In the genomic region with DNA sequence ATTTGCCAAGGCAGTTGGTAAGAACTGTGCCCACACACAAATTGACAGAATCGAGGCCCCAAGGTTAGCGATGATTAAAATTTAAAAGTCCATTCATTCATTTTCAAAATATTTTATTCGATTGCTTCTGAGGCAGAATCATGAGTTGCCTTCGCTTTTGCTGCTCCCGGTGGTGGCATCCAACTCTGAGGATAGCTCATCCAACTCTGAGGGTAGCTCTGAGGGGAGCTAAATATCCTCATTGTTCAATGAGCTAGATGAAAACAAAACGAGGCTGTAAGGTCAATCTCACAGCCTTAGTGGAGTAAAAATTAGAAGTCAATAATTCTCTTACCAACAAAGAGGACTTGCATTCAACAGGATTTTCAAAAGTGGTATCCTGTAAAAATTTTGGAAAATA, we compare ENCODE assay signal across 27 cellular contexts. TPM values are rescaled to one million over a fixed set of nuclear protein-coding genes. Genes with fewer than 3 reads are reported as not detected.
DNase-seq lines count a peak whose midpoint lies in the region; ATAC-seq and TF ChIP-seq lines count a peak whose summit lies in the region.
"Had no signal": no experiment of that assay in that cellular context is flagged by ENCODE, and none has a peak within 500 bp of the region (broad histone marks: within the 10 kb centered on the region; RNA-seq: fewer than 3 reads in every experiment).

No MANE protein-coding gene starts in this region.

- peak; percentile 24 for TF ChIP-seq CTCF in 22Rv1 (IDR thresholded peaks at IDR 0.05)
- TF ChIP-seq CTCF in heart left ventricle (IDR thresholded peaks at IDR 0.05) = no peak
- no peak for TF ChIP-seq CTCF in mesothelial cell of epicardium (IDR thresholded peaks at IDR 0.05; ENCODE audit: unreplicated experiment)

- DNase-seq in H7 (peak; percentile 43), midbrain (lab: John Stamatoyannopoulos, UW) (peak; percentile 47), GM03348 (ENCODE audit: low spot score) (no peak), HK-2 (ENCODE audit: unreplicated experiment) (no peak), heart left ventricle (no peak), mesothelial cell of epicardium (ENCODE audit: low spot score in 2 of 2, unreplicated experiment in 2 of 2) (no peak)
- DNase-seq: activated naive CD4-positive, alpha-beta T cell treated with anti-CD3 and anti-CD28 coated beads, Interleukin-2, amount 50 U/mL, for 16 hours; Caco-2; central memory CD4-positive, alpha-beta T cell; dermis blood vessel endothelial cell; HFFc6; immature natural killer cell; naive thymus-derived CD4-positive, alpha-beta T cell; NCI-H1105; NCI-H2107; ovary; stimulated activated CD4-positive, alpha-beta T cell treated with anti-CD3 and anti-CD28 coated beads, Interleukin-4, amount 100 ng/mL, for 24 hours; stimulated activated naive B cell treated with anti-CD40 and anti-IgM and Interleukin-4, amounts not matched to agents 10 μg/mL and 1 μg/mL and 100 μg/mL, for 72 hours had no signal

- peaks cover 7% of the 10 kb centered on the region for H3K4me1 Mint-ChIP-seq in mesothelial cell of epicardium

- intact Hi-C loops in heart left ventricle (cut with DNase I) = no loop called here

- H3K9me3 ChIP-seq in heart left ventricle = no peaks in the 10 kb centered on the region
- H3K9me3 ChIP-seq: Caco-2, ovary, right atrium auricular region had no signal

- no peaks in the 10 kb centered on the region for H3K36me3 Mint-ChIP-seq in mesothelial cell of epicardium

- H3K4me1 ChIP-seq in heart left ventricle = peaks cover 0 to 21% (median 12%) of the 10 kb centered on the region in 12 donors
- H3K4me1 ChIP-seq: Caco-2 had no signal

- H3K27me3 Mint-ChIP-seq in mesothelial cell of epicardium (ENCODE audit: low read depth) = peaks cover 88% of the 10 kb centered on the region

- ATAC-seq in heart left ventricle = no peak
- ATAC-seq: left lobe of liver; naive thymus-derived CD4-positive, alpha-beta T cell; stimulated activated naive B cell treated with anti-CD40 and anti-IgM and Interleukin-4, amounts not matched to agents 10 μg/mL and 1 μg/mL and 100 μg/mL, for 72 hours had no signal

- H3K27me3 ChIP-seq in H7 (ENCODE audit: control insufficient read depth, insufficient read depth, low read length) (peaks cover 57% of the 10 kb centered on the region), heart left ventricle (peaks cover 8 to 68% (median 37%) of the 10 kb centered on the region in 9 donors)
- H3K27me3 ChIP-seq: ovary, right atrium auricular region had no signal

- no peak overlapping the region for H3K4me3 Mint-ChIP-seq in mesothelial cell of epicardium
- H3K4me3 Mint-ChIP-seq: activated T-helper 1 cell treated with anti-CD3 and anti-CD28 coated beads, Interleukin-12 subunit alpha, Interleukin-12 subunit beta, Interleukin-2, Interleukin-4 antibody, amounts not matched to agents 30 ng/mL and 10 ng/mL and 1 ng/mL, durations not matched to agents 14 hours and 24 hours and 36 hours; HFFc6; immature natural killer cell had no signal

- H3K9me3 Mint-ChIP-seq in mesothelial cell of epicardium = no peaks in the 10 kb centered on the region
- H3K9me3 Mint-ChIP-seq: activated T-helper 1 cell treated with anti-CD3 and anti-CD28 coated beads, Interleukin-12 subunit alpha, Interleukin-12 subunit beta, Interleukin-2, Interleukin-4 antibody, amounts not matched to agents 30 ng/mL and 10 ng/mL and 1 ng/mL, durations not matched to agents 14 hours and 24 hours and 36 hours; IgD-negative memory B cell had no signal

- no peak overlapping the region for H3K4me3 ChIP-seq in H7 (ENCODE audit: insufficient read depth, low read depth, low read length)
- no peak overlapping the region for H3K4me3 ChIP-seq in heart left ventricle

- H3K27ac ChIP-seq in 22Rv1 (no peak overlapping the region), cingulate gyrus (ENCODE audit: low read depth, low read length) (peak overlapping the region; percentile 26), heart left ventricle (no peak overlapping the region)
- H3K27ac ChIP-seq: BLaER1 treated with 17β-estradiol and CSF1 and Interleukin-3, amounts not matched to agents 10 nM and 100 nM; ovary; RWPE1 had no signal

- no peaks in the 10 kb centered on the region for H3K36me3 ChIP-seq in H7 (replicated peaks; ENCODE audit: control insufficient read depth, insufficient read depth, low read length)
- H3K36me3 ChIP-seq in heart left ventricle = no peaks in the 10 kb centered on the region
- H3K36me3 ChIP-seq: BLaER1 treated with 17β-estradiol and CSF1 and Interleukin-3, amounts not matched to agents 10 nM and 100 nM; ovary; right atrium auricular region had no signal

- no peak for TF ChIP-seq POLR2A in heart left ventricle (IDR thresholded peaks at IDR 0.05)

- H3K27ac Mint-ChIP-seq in mesothelial cell of epicardium = no peak overlapping the region
- H3K27ac Mint-ChIP-seq: activated T-helper 1 cell treated with anti-CD3 and anti-CD28 coated beads, Interleukin-12 subunit alpha, Interleukin-12 subunit beta, Interleukin-2, Interleukin-4 antibody, amounts not matched to agents 30 ng/mL and 10 ng/mL and 1 ng/mL, durations not matched to agents 14 hours and 24 hours and 36 hours; HFFc6; immature natural killer cell; stimulated activated naive B cell treated with anti-CD40 and anti-IgM and Interleukin-4, amounts not matched to agents 10 μg/mL and 1 μg/mL and 100 μg/mL, for 72 hours had no signal

- WGBS in heart left ventricle, 4 donors = 56 to 63% (median 59%) methylated on average over 6 of the region's 6 CpGs

RNA-seq across cellular contexts. Expression of a gene that starts 0.9 kb away (rescaled TPM):
- total RNA-seq in H7 (2014; rRNA removed; shearing (Covaris generic)) = 0.28 TPM in 1 of 2 replicates, not detected in the other
- total RNA-seq in heart left ventricle = 10 to 100 TPM in 2 of 9 donors, 1 to 10 TPM in 6, under 1 TPM in 1; 0.48 to 15.3 (median 5.2) TPM
- polyA plus RNA-seq in heart left ventricle = 1 to 10 TPM in 1 of 2 donors, under 1 TPM in 1; 0.96 to 1.3 TPM
- not detected in 3 replicates for total RNA-seq in mesothelial cell of epicardium
- total RNA-seq: activated T-helper 1 cell treated with anti-CD3 and anti-CD28 coated beads, Interleukin-12 subunit alpha, Interleukin-12 subunit beta, Interleukin-2, Interleukin-4 antibody, amounts not matched to agents 30 ng/mL and 10 ng/mL and 1 ng/mL, durations not matched to agents 14 hours and 24 hours and 36 hours; Caco-2; HFFc6; naive thymus-derived CD4-positive, alpha-beta T cell; T-helper 2 cell treated with Interferon-gamma antibody and Interleukin-4, amounts not matched to agents 100 ng/mL and 5 ng/mL, for 36 hours had no signal
- polyA plus RNA-seq: immature natural killer cell; naive thymus-derived CD4-positive, alpha-beta T cell had no signal

Comparison
In these comparisons a context has a peak if more than half of its experiments do, and no peak if none do; other contexts are left out.
1. DNase-seq: peak in H7 (single experiment) and midbrain (single experiment); none in GM03348 (single experiment), HK-2 (single experiment), heart left ventricle (0 of 5) and mesothelial cell of epicardium (0 of 2).